Comparison of ENCODE assay signal across 9 cellular contexts in the genomic region with DNA sequence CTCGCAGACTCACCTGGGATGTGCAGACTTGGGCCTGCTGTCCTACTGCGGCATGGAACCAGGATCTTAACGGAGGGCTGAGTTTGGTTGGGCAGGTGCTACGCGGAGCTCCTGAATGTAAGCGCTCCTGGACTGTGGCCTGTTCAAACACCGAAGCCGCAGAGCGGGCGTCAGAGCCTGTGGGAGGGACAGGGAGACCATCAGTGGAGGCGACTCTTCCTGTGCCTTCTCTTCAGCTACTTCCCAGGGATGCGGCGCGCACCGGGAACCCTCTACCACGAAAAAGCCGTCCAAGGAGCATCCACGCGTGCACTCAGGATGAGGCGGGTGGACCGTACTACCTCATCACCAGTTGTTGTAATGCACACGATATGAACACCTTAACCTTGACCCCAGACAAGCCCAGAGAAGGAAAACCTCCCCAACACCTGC. TPM values are rescaled to one million over a fixed set of nuclear protein-coding genes. Genes with fewer than 3 reads are reported as not detected.
DNase-seq lines count a peak whose midpoint lies in the region; ATAC-seq, FAIRE-seq and TF ChIP-seq lines count a peak whose summit lies in the region.
"Had no signal": no experiment of that assay in that cellular context is flagged by ENCODE, and none has a peak within 500 bp of the region (broad histone marks: within the 10 kb centered on the region; RNA-seq: fewer than 3 reads in every experiment).

No MANE protein-coding gene starts in this region.

- H3K14ac ChIP-seq in neuronal stem cell (ENCODE audit: low read length): no peak overlapping the region

- H3K4me1 ChIP-seq in kidney (ENCODE audit: control insufficient read depth in 1 of 2, insufficient read depth in 1 of 2, low read depth in 1 of 2, low read length in 2 of 2) (peaks cover 15% of the 10 kb centered on the region in 2 donors), transverse colon (peaks cover 16 to 24% (median 20%) of the 10 kb centered on the region in 4 donors), neuronal stem cell (ENCODE audit: control insufficient read depth in 2 of 2, insufficient read depth in 1 of 2, low read depth in 1 of 2, low read length in 2 of 2) (peaks cover 4 to 11% of the 10 kb centered on the region in 2 donors)

- H3K9ac ChIP-seq in kidney (ENCODE audit: low read length in 2 of 2) (peak overlapping the region in 1 of 2 donors; percentile 90), neuronal stem cell (ENCODE audit: low read depth, low read length, poor library complexity) (no peak overlapping the region)

- no peak overlapping the region for H3K4ac ChIP-seq in neuronal stem cell (ENCODE audit: low read length)

- H3K9me3 ChIP-seq in kidney (ENCODE audit: control insufficient read depth in 1 of 2, low read length in 2 of 2) (no peaks in the 10 kb centered on the region), transverse colon (no peaks in the 10 kb centered on the region), neuronal stem cell (replicated peaks in 1 of 2; ENCODE audit: control insufficient read depth in 2 of 2, insufficient read depth in 1 of 2, low read depth in 1 of 2, low read length in 2 of 2) (no peaks in the 10 kb centered on the region)

- no peak overlapping the region for H3K18ac ChIP-seq in neuronal stem cell (ENCODE audit: low read length)

- TF ChIP-seq CTCF in WI38 (IDR thresholded peaks at IDR 0.05; ENCODE audit: low read depth, low read length): no peak
- TF ChIP-seq CTCF in kidney (IDR thresholded peaks at IDR 0.05; ENCODE audit: borderline replicate concordance, extremely low read depth, insufficient read depth): no peak
- TF ChIP-seq CTCF in transverse colon (IDR thresholded peaks at IDR 0.05): no peak

- peak overlapping the region; percentile 46 for H3K27ac Mint-ChIP-seq in activated naive CD4-positive, alpha-beta T cell treated with anti-CD3 and anti-CD28 coated beads, Interleukin-2, amount 50 U/mL, for 24 hours

- 57 to 75% methylated on average over 3 to 22 of the region's 22 CpGs for WGBS in transverse colon (ENCODE audit: low coverage in 1 of 2), 2 donors
- WGBS in neuronal stem cell (ENCODE audit: extremely low coverage in 2 of 2, insufficient read length in 2 of 2, insufficient replicate concordance in 1 of 2), 2 donors: no CpG with 5 or more reads among the region's 22 CpGs

- no peak overlapping the region for H2BK5ac ChIP-seq in neuronal stem cell (ENCODE audit: low read length)

- H3K27ac ChIP-seq in kidney (ENCODE audit: low read depth in 2 of 2, low read length in 2 of 2) (peak overlapping the region in 1 of 2 donors; percentile 20), transverse colon (peak overlapping the region in 1 of 4 donors; percentile 100), neuronal stem cell (replicated peaks; ENCODE audit: low read length) (no peak overlapping the region)

- peaks cover 21% of the 10 kb centered on the region for H3K36me3 Mint-ChIP-seq in activated naive CD4-positive, alpha-beta T cell treated with anti-CD3 and anti-CD28 coated beads, Interleukin-2, amount 50 U/mL, for 24 hours

- no peak overlapping the region for H2AK5ac ChIP-seq in neuronal stem cell (ENCODE audit: low read depth, low read length)

- no peak for TF ChIP-seq POLR2A in transverse colon (IDR thresholded peaks at IDR 0.05)

- H3K4me3 Mint-ChIP-seq in activated naive CD4-positive, alpha-beta T cell treated with anti-CD3 and anti-CD28 coated beads, Interleukin-2, amount 50 U/mL, for 24 hours: peak overlapping the region; percentile 95

- TF ChIP-seq EP300 in transverse colon (IDR thresholded peaks at IDR 0.05; ENCODE audit: low read depth): no peak

- intact Hi-C loops in kidney (cut with DNase I): no loop called here
- intact Hi-C loops in transverse colon (cut with DNase I; ENCODE audit: low total_unique reads): no loop called here

- peaks cover 28 to 40% of the 10 kb centered on the region in 2 donors for H3K36me3 ChIP-seq in kidney (ENCODE audit: control insufficient read depth in 1 of 2, insufficient read depth in 2 of 2, low read length in 2 of 2)
- H3K36me3 ChIP-seq in transverse colon: peaks cover 0 to 35% (median 17%) of the 10 kb centered on the region in 4 donors
- peaks cover 24 to 48% of the 10 kb centered on the region in 2 donors for H3K36me3 ChIP-seq in neuronal stem cell (replicated peaks in 1 of 2; ENCODE audit: control insufficient read depth in 2 of 2, insufficient read depth in 2 of 2, low read length in 2 of 2)

- ATAC-seq in HG02759 (IDR thresholded peaks at IDR 0.05; ENCODE audit: unreplicated experiment): no peak

- H3K4me3 ChIP-seq in WI38 (ENCODE audit: low read depth, low read length) (peak overlapping the region; percentile 83), kidney (ENCODE audit: low read length in 2 of 2) (peak overlapping the region; percentile 71 to 83), transverse colon (no peak overlapping the region), neuronal stem cell (ENCODE audit: low read length in 2 of 2) (peak overlapping the region in 1 of 2 donors; percentile 24)

- H3K27me3 ChIP-seq in transverse colon (no peaks in the 10 kb centered on the region), neuronal stem cell (ENCODE audit: control insufficient read depth in 3 of 3, insufficient read depth in 3 of 3, low read depth in 1 of 3, low read length in 3 of 3) (no peaks in the 10 kb centered on the region)

- H4K91ac ChIP-seq in neuronal stem cell (ENCODE audit: low read depth, low read length, poor library complexity): no peak overlapping the region

- H2BK15ac ChIP-seq in neuronal stem cell (ENCODE audit: low read length): no peak overlapping the region

- no peak for FAIRE-seq in kidney (lab: Jason Lieb, UNC)

- H3K23ac ChIP-seq in neuronal stem cell (ENCODE audit: low read depth, low read length, poor library complexity): no peak overlapping the region

- H3K79me1 ChIP-seq in neuronal stem cell (ENCODE audit: low read depth, low read length): peaks cover 9% of the 10 kb centered on the region

- H3K9me3 Mint-ChIP-seq in activated naive CD4-positive, alpha-beta T cell treated with anti-CD3 and anti-CD28 coated beads, Interleukin-2, amount 50 U/mL, for 24 hours: no peaks in the 10 kb centered on the region

- no peak for DNase-seq in activated naive CD4-positive, alpha-beta T cell (lab: John Stamatoyannopoulos, UW)
- no peak for DNase-seq in kidney
- DNase-seq in transverse colon: peak; percentile 50
- no peak for DNase-seq in mucosa of gallbladder (ENCODE audit: low spot score)
- no peak for DNase-seq in neuronal stem cell (ENCODE audit: low spot score)
- DNase-seq: activated CD4-positive, alpha-beta T cell treated with anti-CD3 and anti-CD28 coated beads, Interleukin-2, amount 50 U/mL, for 1 hour had no signal

- H3K4me2 ChIP-seq in neuronal stem cell (ENCODE audit: insufficient read depth, low read length, poor library complexity, severe bottlenecking): no peak overlapping the region

- H2BK12ac ChIP-seq in neuronal stem cell (ENCODE audit: low read length): no peak overlapping the region

- in situ Hi-C loops in transverse colon (cut with MboI; ENCODE audit: low pct_ligation_motif_present in 1 of 4, low pct_unique_long_range_greater_than_20kb in 1 of 4, low sequenced_read_pairs in 3 of 4): no loop called here

- H2AFZ ChIP-seq in neuronal stem cell (ENCODE audit: low read length): no peak overlapping the region

- H2BK120ac ChIP-seq in neuronal stem cell (ENCODE audit: low read depth, low read length): no peak overlapping the region

- no peak overlapping the region for H4K8ac ChIP-seq in neuronal stem cell (ENCODE audit: low read depth, low read length)

- H3K4me1 Mint-ChIP-seq in activated naive CD4-positive, alpha-beta T cell treated with anti-CD3 and anti-CD28 coated beads, Interleukin-2, amount 50 U/mL, for 24 hours: peaks cover 43% of the 10 kb centered on the region

- no peaks in the 10 kb centered on the region for H3K27me3 Mint-ChIP-seq in activated naive CD4-positive, alpha-beta T cell treated with anti-CD3 and anti-CD28 coated beads, Interleukin-2, amount 50 U/mL, for 24 hours

RNA-seq across cellular contexts. Expression of a gene that starts 2.0 kb away (rescaled TPM):
- total RNA-seq in kidney: 66.2 TPM
- polyA plus RNA-seq in kidney (ENCODE audit: insufficient read depth, low read depth, low replicate concordance): 17.0 TPM
- 10 to 100 TPM; 28.5 to 96.5 (median 63.5) TPM for total RNA-seq in transverse colon
- 41.8 TPM for total RNA-seq in mucosa of gallbladder
- polyA plus RNA-seq in neuronal stem cell (2013, experiment 1 of 2): 21.1 TPM
- 23.6 TPM for polyA plus RNA-seq in neuronal stem cell (2013, experiment 2 of 2)

RNA-seq across cellular contexts. Expression of a gene that starts 56.5 kb away (rescaled TPM):
- total RNA-seq in kidney (59.7 TPM), transverse colon (100 to 1,000 TPM; 103 to 156 (median 142) TPM), mucosa of gallbladder (51.1 TPM)
- polyA plus RNA-seq in kidney (ENCODE audit: insufficient read depth, low read depth, low replicate concordance): 25.3 TPM
- 13.3 TPM for polyA plus RNA-seq in neuronal stem cell (2013, experiment 1 of 2)
- 13.8 TPM for polyA plus RNA-seq in neuronal stem cell (2013, experiment 2 of 2)

Comparison
In these comparisons a context has a peak if more than half of its experiments do, and no peak if none do; other contexts are left out.
1. H3K4me3 ChIP-seq: peak in WI38 (single experiment) and kidney (2 of 2); none in transverse colon (0 of 4).